In genomic region chrX:40131644-40132376, GRCh38 we compare ENCODE assay signal across 20 cellular contexts. TPM values are rescaled to one million over a fixed set of nuclear protein-coding genes. Genes with fewer than 3 reads are reported as not detected.
DNase-seq lines count a peak whose midpoint lies in the region; ATAC-seq and TF ChIP-seq lines count a peak whose summit lies in the region.
"Had no signal": no experiment of that assay in that cellular context is flagged by ENCODE, and none has a peak within 500 bp of the region (broad histone marks: within the 10 kb centered on the region; RNA-seq: fewer than 3 reads in every experiment).

No MANE protein-coding gene starts in this region.

- no peak overlapping the region for H3K4me3 Mint-ChIP-seq in osteocyte (ENCODE audit: unreplicated experiment)
- H3K4me3 Mint-ChIP-seq: activated naive CD4-positive, alpha-beta T cell treated with anti-CD3 and anti-CD28 coated beads for 36 hours; brain; IgD-negative memory B cell had no signal

- WGBS in esophagus squamous epithelium, 2 donors: 80 to 92% methylated on average over 6 to 10 of the region's 10 CpGs
- WGBS in aorta, 2 donors: 62 to 70% methylated on average over 10 of the region's 10 CpGs

- H3K4me1 ChIP-seq in esophagus squamous epithelium: peaks cover 0 to 34% (median 0%) of the 10 kb centered on the region in 3 donors
- peaks cover 0 to 2% of the 10 kb centered on the region in 2 donors for H3K4me1 ChIP-seq in aorta (ENCODE audit: control insufficient read depth in 1 of 2, insufficient read depth in 2 of 2, low read length in 2 of 2)
- H3K4me1 ChIP-seq: right lobe of liver had no signal

- TF ChIP-seq CTCF in RWPE1 (conservative IDR thresholded peaks at IDR 0.05; ENCODE audit: low read depth): no peak
- no peak for TF ChIP-seq CTCF in esophagus squamous epithelium (IDR thresholded peaks at IDR 0.05)
- TF ChIP-seq CTCF in osteocyte (IDR thresholded peaks at IDR 0.05): no peak

- intact Hi-C loops in esophagus squamous epithelium (cut with DNase I) (no loop called here), aorta (cut with DNase I) (no loop called here)

- H3K27me3 Mint-ChIP-seq in osteocyte (ENCODE audit: unreplicated experiment): no peaks in the 10 kb centered on the region
- H3K27me3 Mint-ChIP-seq: IgD-negative memory B cell had no signal

- CTCF ChIA-PET in RWPE1 (lab: Yijun Ruan, JAX): no interaction called here

- no peak overlapping the region for H3K4me3 ChIP-seq in esophagus squamous epithelium
- no peak overlapping the region for H3K4me3 ChIP-seq in aorta (ENCODE audit: low read length in 2 of 2)
- H3K4me3 ChIP-seq: right lobe of liver had no signal

- TF ChIP-seq POLR2A in esophagus squamous epithelium (IDR thresholded peaks at IDR 0.05): no peak

- H3K27ac Mint-ChIP-seq in osteocyte (ENCODE audit: unreplicated experiment): peak overlapping the region; percentile 83
- no peak overlapping the region for H3K27ac Mint-ChIP-seq in activated naive CD4-positive, alpha-beta T cell treated with anti-CD3 and anti-CD28 coated beads, Interleukin-2, amount 50 U/mL, for 72 hours
- H3K27ac Mint-ChIP-seq: activated naive CD4-positive, alpha-beta T cell treated with anti-CD3 and anti-CD28 coated beads for 36 hours; IgD-negative memory B cell had no signal

- ATAC-seq in aorta (ENCODE audit: low FRiP score): no peak
- no peak for ATAC-seq in HG02840 (IDR thresholded peaks at IDR 0.05; ENCODE audit: low FRiP score, unreplicated experiment)
- ATAC-seq in activated naive CD4-positive, alpha-beta T cell treated with anti-CD3 and anti-CD28 coated beads, Interleukin-2, amount 50 U/mL, for 72 hours: no peak

- H3K27ac ChIP-seq in RWPE1: peak overlapping the region; percentile 89
- H3K27ac ChIP-seq in esophagus squamous epithelium: peak overlapping the region in 3 of 4 donors; percentile 64 to 82 (median 74)
- H3K27ac ChIP-seq in aorta (ENCODE audit: low read depth in 1 of 2, low read length in 2 of 2): peak overlapping the region; percentile 44 to 96
- H3K27ac ChIP-seq: HL-60 had no signal

- H3K9me3 Mint-ChIP-seq in osteocyte (ENCODE audit: unreplicated experiment): no peaks in the 10 kb centered on the region
- H3K9me3 Mint-ChIP-seq in activated naive CD4-positive, alpha-beta T cell treated with anti-CD3 and anti-CD28 coated beads, Interleukin-2, amount 50 U/mL, for 72 hours: no peaks in the 10 kb centered on the region
- H3K9me3 Mint-ChIP-seq: activated naive CD4-positive, alpha-beta T cell treated with anti-CD3 and anti-CD28 coated beads for 36 hours had no signal

- H3K27me3 ChIP-seq in esophagus squamous epithelium: no peaks in the 10 kb centered on the region
- no peaks in the 10 kb centered on the region for H3K27me3 ChIP-seq in aorta (ENCODE audit: control insufficient read depth in 1 of 2, insufficient read depth in 2 of 2, low read length in 1 of 2)
- H3K27me3 ChIP-seq: right lobe of liver had no signal

- DNase-seq in RWPE1 (ENCODE audit: low spot score): no peak
- no peak for DNase-seq in esophagus squamous epithelium (lab: John Stamatoyannopoulos, UW)
- no peak for DNase-seq in osteocyte (ENCODE audit: extremely low spot score, unreplicated experiment)
- no peak for DNase-seq in aorta
- DNase-seq in NCI-H1436 (lab: John Stamatoyannopoulos, UW): no peak
- no peak for DNase-seq in activated naive CD4-positive, alpha-beta T cell treated with anti-CD3 and anti-CD28 coated beads, Interleukin-2, amount 50 U/mL, for 72 hours (ENCODE audit: low spot score in 2 of 2)
- DNase-seq: activated naive CD4-positive, alpha-beta T cell treated with anti-CD3 and anti-CD28 coated beads for 36 hours; activated T-cell treated with anti-CD3 and anti-CD28 coated beads for 4 hours; C1 segment of cervical spinal cord; DMS 273 treated with DMSO at 0.1 percent for 48 hours; GOT3; hippocampal formation; NCI-H1092; stimulated activated CD4-positive, alpha-beta T cell treated with anti-CD3 and anti-CD28 coated beads, Interleukin-4, amount 100 ng/mL, for 1 hour; substantia nigra had no signal

- H3K36me3 ChIP-seq in esophagus squamous epithelium (no peaks in the 10 kb centered on the region), aorta (ENCODE audit: control insufficient read depth in 1 of 2, insufficient read depth in 2 of 2, low read length in 1 of 2) (no peaks in the 10 kb centered on the region)
- H3K36me3 ChIP-seq: right lobe of liver had no signal

- H3K9me3 ChIP-seq in esophagus squamous epithelium: no peaks in the 10 kb centered on the region
- no peaks in the 10 kb centered on the region for H3K9me3 ChIP-seq in aorta (ENCODE audit: control insufficient read depth, low read length)
- H3K9me3 ChIP-seq: right lobe of liver had no signal

- POLR2A ChIA-PET in RWPE1 (lab: Yijun Ruan, JAX; ENCODE audit: low non-redundant PET): interaction anchor here (0.7 kb wide), 1 partner anchor 22 kb away, joined by 3 read pairs; no protein-coding TSS in a partner anchor

- H3K4me1 Mint-ChIP-seq in osteocyte (ENCODE audit: unreplicated experiment): peaks cover 20% of the 10 kb centered on the region

- H3K36me3 Mint-ChIP-seq in osteocyte (ENCODE audit: unreplicated experiment): no peaks in the 10 kb centered on the region
- H3K36me3 Mint-ChIP-seq in activated naive CD4-positive, alpha-beta T cell treated with anti-CD3 and anti-CD28 coated beads, Interleukin-2, amount 50 U/mL, for 72 hours: no peaks in the 10 kb centered on the region
- H3K36me3 Mint-ChIP-seq: IgD-negative memory B cell had no signal

RNA-seq across cellular contexts. Expression of gene BCOR, which starts 34.1 kb away (rescaled TPM):
- total RNA-seq in esophagus squamous epithelium (10 to 100 TPM; 12.0 to 20.1 (median 17.4) TPM), osteocyte (24.1 and 24.8 TPM in 2 replicates), aorta (10 to 100 TPM; 22.6 to 46.7 TPM)
- 10 to 100 TPM in 1 of 2 donors, 1 to 10 TPM in 1; 8.3 to 12.2 TPM for polyA plus RNA-seq in aorta
- total RNA-seq in activated naive CD4-positive, alpha-beta T cell treated with anti-CD3 and anti-CD28 coated beads, Interleukin-2, amount 50 U/mL, for 72 hours: 10 to 100 TPM; 46.9 to 48.3 TPM
